ENCODE assay signal across 10 cellular contexts in the genomic region with DNA sequence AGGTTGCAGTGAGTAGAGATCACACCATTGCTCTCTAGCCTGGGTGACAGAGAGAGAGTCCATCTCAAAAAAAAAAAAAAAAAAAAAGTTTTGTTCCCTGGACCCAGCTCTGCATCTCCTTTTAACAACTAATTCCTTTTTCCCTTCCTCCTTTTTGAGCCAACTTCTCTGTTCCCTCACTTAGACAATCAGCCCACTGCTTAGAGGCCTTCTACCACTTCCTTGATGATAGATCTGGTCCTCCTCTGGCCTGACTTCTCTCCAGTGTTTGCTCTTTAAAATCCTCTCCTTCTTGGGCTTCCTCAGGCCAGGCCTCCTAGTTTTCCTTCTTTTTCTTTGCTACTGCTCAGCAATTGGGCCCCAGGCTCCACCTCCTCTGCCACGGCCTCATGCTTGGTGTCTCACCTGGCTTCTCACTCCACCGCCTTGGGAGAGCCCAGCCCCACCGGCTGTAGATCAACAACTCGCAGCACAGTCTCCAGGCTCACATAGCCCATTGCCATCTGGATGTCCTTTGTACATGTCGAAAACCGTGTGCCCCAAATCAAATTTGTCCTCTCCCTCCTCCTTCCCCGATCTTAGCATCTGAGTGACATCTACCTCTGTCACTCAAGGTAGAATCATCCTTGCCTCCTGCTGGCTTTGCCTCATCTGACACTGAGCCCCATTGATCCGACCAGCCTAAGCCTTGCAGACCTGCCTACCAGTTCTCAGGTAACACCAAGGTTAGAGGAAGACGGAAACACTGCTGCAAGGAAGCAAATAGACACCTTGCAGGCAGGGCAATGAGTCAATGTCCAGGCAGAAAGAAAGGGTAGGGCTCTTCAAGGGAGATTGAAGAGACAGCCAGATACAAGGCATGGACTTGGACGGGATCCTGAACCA. TPM values are rescaled to one million over a fixed set of nuclear protein-coding genes. Genes with fewer than 3 reads are reported as not detected.
DNase-seq lines count a peak whose midpoint lies in the region; ATAC-seq, FAIRE-seq and TF ChIP-seq lines count a peak whose summit lies in the region.
"Had no signal": no experiment of that assay in that cellular context is flagged by ENCODE, and none has a peak within 500 bp of the region (broad histone marks: within the 10 kb centered on the region; RNA-seq: fewer than 3 reads in every experiment).

No MANE protein-coding gene starts in this region.

- no peaks in the 10 kb centered on the region for H3K9me3 Mint-ChIP-seq in activated CD8-positive, alpha-beta T cell treated with anti-CD3 and anti-CD28 coated beads, Interleukin-2, amount 10 ng/mL, durations not matched to agents 7 days and 5 days (ENCODE audit: insufficient read depth)
- H3K9me3 Mint-ChIP-seq in activated CD8-positive, alpha-beta T cell treated with anti-CD3 and anti-CD28 coated beads for 36 hours = no peaks in the 10 kb centered on the region
- no peaks in the 10 kb centered on the region for H3K9me3 Mint-ChIP-seq in stimulated activated memory B cell treated with anti-CD40 and anti-IgM and Interleukin-4, amounts not matched to agents 10 μg/mL and 1 μg/mL and 100 μg/mL, for 72 hours

- H3K4me1 ChIP-seq in Peyer's patch (peaks cover 16 to 70% (median 25%) of the 10 kb centered on the region in 4 donors), hepatocyte (ENCODE audit: insufficient read depth) (peaks cover 15% of the 10 kb centered on the region)

- H3K9me3 ChIP-seq in Peyer's patch (no peaks in the 10 kb centered on the region), hepatocyte (ENCODE audit: low read depth) (no peaks in the 10 kb centered on the region)

- no peak overlapping the region for H3K4me2 ChIP-seq in hepatocyte

- CTCF ChIA-PET in activated CD8-positive, alpha-beta T cell treated with anti-CD3 and anti-CD28 coated beads, Interleukin-2, amount 10 ng/mL, durations not matched to agents 7 days and 5 days (lab: Charles Lee) = no interaction called here
- CTCF ChIA-PET in activated CD8-positive, alpha-beta T cell treated with anti-CD3 and anti-CD28 coated beads for 36 hours (lab: Charles Lee) = interaction anchor here (0.8 to 1.3 kb wide), 3 partner anchors 13 to 180 kb away, joined by 3 read pairs; no protein-coding TSS in a partner anchor

- in situ Hi-C loops in GM13977 (cut with MboI; ENCODE audit: low pct_unique_long_range_greater_than_20kb, low sequenced_read_pairs, unreplicated experiment) = no loop called here
- in situ Hi-C loops in brain microvascular endothelial cell (cut with HindIII; ENCODE audit: low pct_ligation_motif_present, low sequenced_read_pairs) = no loop called here

- H3K36me3 Mint-ChIP-seq in activated CD8-positive, alpha-beta T cell treated with anti-CD3 and anti-CD28 coated beads, Interleukin-2, amount 10 ng/mL, durations not matched to agents 7 days and 5 days (ENCODE audit: low read depth) = peaks cover 6% of the 10 kb centered on the region
- H3K36me3 Mint-ChIP-seq in activated CD8-positive, alpha-beta T cell treated with anti-CD3 and anti-CD28 coated beads for 36 hours (ENCODE audit: low read depth) = no peaks in the 10 kb centered on the region
- no peaks in the 10 kb centered on the region for H3K36me3 Mint-ChIP-seq in stimulated activated memory B cell treated with anti-CD40 and anti-IgM and Interleukin-4, amounts not matched to agents 10 μg/mL and 1 μg/mL and 100 μg/mL, for 72 hours

- H4K20me1 ChIP-seq in hepatocyte (ENCODE audit: insufficient read depth, poor library complexity, severe bottlenecking) = peaks cover 3% of the 10 kb centered on the region

- no peak for DNase-seq in activated CD8-positive, alpha-beta T cell treated with anti-CD3 and anti-CD28 coated beads, Interleukin-2, amount 10 ng/mL, durations not matched to agents 7 days and 5 days
- no peak for DNase-seq in activated CD8-positive, alpha-beta T cell treated with anti-CD3 and anti-CD28 coated beads for 36 hours
- DNase-seq in Peyer's patch (peak in 2 of 3 donors; percentile 69 to 73), hepatocyte (ENCODE audit: low spot score) (no peak), GM13977 (ENCODE audit: low spot score) (no peak), GM12892 (ENCODE audit: insufficient read length) (no peak), brain microvascular endothelial cell (no peak)
- DNase-seq: amygdala, hypothalamus had no signal

- H3K36me3 ChIP-seq in Peyer's patch = no peaks in the 10 kb centered on the region
- no peaks in the 10 kb centered on the region for H3K36me3 ChIP-seq in hepatocyte (replicated peaks; ENCODE audit: insufficient read depth, low read depth)
- H3K36me3 ChIP-seq in brain microvascular endothelial cell (replicated peaks) = no peaks in the 10 kb centered on the region

- FAIRE-seq in GM12892 (lab: Jason Lieb, UNC) = no peak

- peaks cover 46% of the 10 kb centered on the region for H3K79me2 ChIP-seq in hepatocyte

- H3K27me3 ChIP-seq in Peyer's patch (no peaks in the 10 kb centered on the region), hepatocyte (no peaks in the 10 kb centered on the region), brain microvascular endothelial cell (replicated peaks) (no peaks in the 10 kb centered on the region)

- intact Hi-C loops in activated CD8-positive, alpha-beta T cell treated with anti-CD3 and anti-CD28 coated beads for 36 hours (cut with micrococcal nuclease) = no loop called here

- peaks cover 33% of the 10 kb centered on the region for H3K4me1 Mint-ChIP-seq in activated CD8-positive, alpha-beta T cell treated with anti-CD3 and anti-CD28 coated beads, Interleukin-2, amount 10 ng/mL, durations not matched to agents 7 days and 5 days (ENCODE audit: low read depth)
- peaks cover 17% of the 10 kb centered on the region for H3K4me1 Mint-ChIP-seq in activated CD8-positive, alpha-beta T cell treated with anti-CD3 and anti-CD28 coated beads for 36 hours (ENCODE audit: low read depth)
- peaks cover 52% of the 10 kb centered on the region for H3K4me1 Mint-ChIP-seq in stimulated activated memory B cell treated with anti-CD40 and anti-IgM and Interleukin-4, amounts not matched to agents 10 μg/mL and 1 μg/mL and 100 μg/mL, for 72 hours

- H3K4me3 Mint-ChIP-seq in activated CD8-positive, alpha-beta T cell treated with anti-CD3 and anti-CD28 coated beads, Interleukin-2, amount 10 ng/mL, durations not matched to agents 7 days and 5 days = no peak overlapping the region
- H3K4me3 Mint-ChIP-seq in activated CD8-positive, alpha-beta T cell treated with anti-CD3 and anti-CD28 coated beads for 36 hours = no peak overlapping the region
- no peak overlapping the region for H3K4me3 Mint-ChIP-seq in stimulated activated memory B cell treated with anti-CD40 and anti-IgM and Interleukin-4, amounts not matched to agents 10 μg/mL and 1 μg/mL and 100 μg/mL, for 72 hours

- peak overlapping the region; percentile 62 for H3K27ac Mint-ChIP-seq in activated CD8-positive, alpha-beta T cell treated with anti-CD3 and anti-CD28 coated beads, Interleukin-2, amount 10 ng/mL, durations not matched to agents 7 days and 5 days
- no peak overlapping the region for H3K27ac Mint-ChIP-seq in activated CD8-positive, alpha-beta T cell treated with anti-CD3 and anti-CD28 coated beads for 36 hours
- H3K27ac Mint-ChIP-seq in stimulated activated memory B cell treated with anti-CD40 and anti-IgM and Interleukin-4, amounts not matched to agents 10 μg/mL and 1 μg/mL and 100 μg/mL, for 72 hours = peak overlapping the region; percentile 38

- H3K9me2 ChIP-seq in hepatocyte (replicated peaks; ENCODE audit: insufficient read depth) = no peaks in the 10 kb centered on the region

- 71% methylated on average over 10 of the region's 10 CpGs for WGBS in hepatocyte (ENCODE audit: low lambda C conversion rate, missing lambda C conversion rate)

- TF ChIP-seq POLR2A in Peyer's patch (IDR thresholded peaks at IDR 0.05) (peak; percentile 39 to 74), GM12892 (IDR thresholded peaks at IDR 0.05; ENCODE audit: low read depth, low read length) (no peak)

- H3K4me3 ChIP-seq in Peyer's patch (no peak overlapping the region), hepatocyte (no peak overlapping the region), brain microvascular endothelial cell (ENCODE audit: low read depth, low read length) (no peak overlapping the region)

- H3K27ac ChIP-seq in Peyer's patch = peak overlapping the region in 3 of 4 donors; percentile 89 to 93 (median 90)
- H3K27ac ChIP-seq in hepatocyte = peak overlapping the region; percentile 68
- H3K27ac ChIP-seq in brain microvascular endothelial cell = no peak overlapping the region

- no peak for ATAC-seq in activated CD8-positive, alpha-beta T cell treated with anti-CD3 and anti-CD28 coated beads, Interleukin-2, amount 10 ng/mL, durations not matched to agents 7 days and 5 days
- no peak for ATAC-seq in activated CD8-positive, alpha-beta T cell treated with anti-CD3 and anti-CD28 coated beads for 36 hours
- ATAC-seq in stimulated activated memory B cell treated with anti-CD40 and anti-IgM and Interleukin-4, amounts not matched to agents 10 μg/mL and 1 μg/mL and 100 μg/mL, for 72 hours = no peak

- no peak for TF ChIP-seq CTCF in activated CD8-positive, alpha-beta T cell treated with anti-CD3 and anti-CD28 coated beads for 36 hours (IDR thresholded peaks at IDR 0.05)
- no peak for TF ChIP-seq CTCF in Peyer's patch (IDR thresholded peaks at IDR 0.05)
- TF ChIP-seq CTCF in hepatocyte (IDR thresholded peaks at IDR 0.05; ENCODE audit: poor library complexity) = no peak
- TF ChIP-seq CTCF in GM13977 (IDR thresholded peaks at IDR 0.05; ENCODE audit: extremely low read depth, insufficient read depth, missing control alignments) = no peak
- no peak for TF ChIP-seq CTCF in brain microvascular endothelial cell (IDR thresholded peaks at IDR 0.05; ENCODE audit: low read depth, low read length, missing control alignments)

- H3K27me3 Mint-ChIP-seq in activated CD8-positive, alpha-beta T cell treated with anti-CD3 and anti-CD28 coated beads, Interleukin-2, amount 10 ng/mL, durations not matched to agents 7 days and 5 days (ENCODE audit: low read depth) = no peaks in the 10 kb centered on the region
- no peaks in the 10 kb centered on the region for H3K27me3 Mint-ChIP-seq in activated CD8-positive, alpha-beta T cell treated with anti-CD3 and anti-CD28 coated beads for 36 hours
- no peaks in the 10 kb centered on the region for H3K27me3 Mint-ChIP-seq in stimulated activated memory B cell treated with anti-CD40 and anti-IgM and Interleukin-4, amounts not matched to agents 10 μg/mL and 1 μg/mL and 100 μg/mL, for 72 hours

- POLR2A ChIA-PET in activated CD8-positive, alpha-beta T cell treated with anti-CD3 and anti-CD28 coated beads, Interleukin-2, amount 10 ng/mL, durations not matched to agents 7 days and 5 days (lab: Charles Lee) = no interaction called here
- POLR2A ChIA-PET in activated CD8-positive, alpha-beta T cell treated with anti-CD3 and anti-CD28 coated beads for 36 hours (lab: Charles Lee) = no interaction called here

- H2AFZ ChIP-seq in hepatocyte = no peak overlapping the region

RNA-seq across cellular contexts. Expression of a gene that starts 17.4 kb away (rescaled TPM):
- 100 to 1,000 TPM; 100 to 106 TPM for total RNA-seq in activated CD8-positive, alpha-beta T cell treated with anti-CD3 and anti-CD28 coated beads, Interleukin-2, amount 10 ng/mL, durations not matched to agents 7 days and 5 days
- 10 to 100 TPM; 37.8 to 40.9 TPM for total RNA-seq in activated CD8-positive, alpha-beta T cell treated with anti-CD3 and anti-CD28 coated beads for 36 hours
- total RNA-seq in Peyer's patch (100 to 1,000 TPM; 112 to 385 (median 258) TPM), hepatocyte (27.9 and 78.1 TPM in 2 replicates)
- polyA plus RNA-seq in hepatocyte = 21.1 and 24.4 TPM in 2 replicates
- 10.4 TPM for polyA plus RNA-seq in GM12892 (2012; ENCODE audit: missing spikeins)

Comparison
In these comparisons a context has a peak if more than half of its experiments do, and no peak if none do; other contexts are left out.
1. DNase-seq: peak in Peyer's patch (2 of 3); none in activated CD8-positive, alpha-beta T cell treated with anti-CD3 and anti-CD28 coated beads, Interleukin-2, amount 10 ng/mL, durations not matched to agents 7 days and 5 days (single experiment), activated CD8-positive, alpha-beta T cell treated with anti-CD3 and anti-CD28 coated beads for 36 hours (single experiment), hepatocyte (single experiment), GM13977 (single experiment), GM12892 (single experiment) and brain microvascular endothelial cell (single experiment).